Comparison of ENCODE assay signal across 8 cellular contexts in the genomic region with DNA sequence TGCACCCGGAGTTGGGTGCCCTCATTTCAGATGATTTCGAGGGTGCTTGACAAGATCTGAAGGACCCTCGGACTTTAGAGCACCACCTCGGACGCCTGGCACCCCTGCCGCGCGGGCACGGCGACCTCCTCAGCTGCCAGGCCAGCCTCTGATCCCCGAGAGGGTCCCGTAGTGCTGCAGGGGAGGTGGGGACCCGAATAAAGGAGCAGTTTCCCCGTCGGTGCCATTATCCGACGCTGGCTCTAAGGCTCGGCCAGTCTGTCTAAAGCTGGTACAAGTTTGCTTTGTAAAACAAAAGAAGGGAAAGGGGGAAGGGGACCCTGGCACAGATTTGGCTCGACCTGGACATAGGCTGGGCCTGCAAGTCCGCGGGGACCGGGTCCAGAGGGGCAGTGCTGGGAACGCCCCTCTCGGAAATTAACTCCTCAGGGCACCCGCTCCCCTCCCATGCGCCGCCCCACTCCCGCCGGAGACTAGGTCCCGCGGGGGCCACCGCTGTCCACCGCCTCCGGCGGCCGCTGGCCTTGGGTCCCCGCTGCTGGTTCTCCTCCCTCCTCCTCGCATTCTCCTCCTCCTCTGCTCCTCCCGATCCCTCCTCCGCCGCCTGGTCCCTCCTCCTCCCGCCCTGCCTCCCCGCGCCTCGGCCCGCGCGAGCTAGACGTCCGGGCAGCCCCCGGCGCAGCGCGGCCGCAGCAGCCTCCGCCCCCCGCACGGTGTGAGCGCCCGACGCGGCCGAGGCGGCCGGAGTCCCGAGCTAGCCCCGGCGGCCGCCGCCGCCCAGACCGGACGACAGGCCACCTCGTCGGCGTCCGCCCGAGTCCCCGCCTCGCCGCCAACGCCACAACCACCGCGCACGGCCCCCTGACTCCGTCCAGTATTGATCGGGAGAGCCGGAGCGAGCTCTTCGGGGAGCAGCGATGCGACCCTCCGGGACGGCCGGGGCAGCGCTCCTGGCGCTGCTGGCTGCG. TPM values are rescaled to one million over a fixed set of nuclear protein-coding genes. Genes with fewer than 3 reads are reported as not detected.
DNase-seq lines count a peak whose midpoint lies in the region; ATAC-seq and TF ChIP-seq lines count a peak whose summit lies in the region.

A gene (plus strand): TSS at position 657 of the 968 bp plus-strand sequence. CDS start 261 bp downstream, at position 918.

- intact Hi-C loops in heart left ventricle (cut with DNase I) = loop anchor here in 5 of 10 donors (1.0 to 10.0 kb wide), 10 partner anchors 54 to 236 kb away; no protein-coding TSS in a partner anchor
- intact Hi-C loops in ovary (cut with DNase I) = loop anchor here in 3 of 4 donors (1.0 to 10.0 kb wide), 3 partner anchors 111 to 236 kb away; no protein-coding TSS in a partner anchor

- H3K4me3 ChIP-seq in heart left ventricle (peak within 1 kb of the TSS; percentile 62 to 95 (median 84)), ovary (peak within 1 kb of the TSS; percentile 78)

- H3K9me3 ChIP-seq in heart left ventricle (peaks cover 0 to 4% (median 0%) of the 10 kb centered on the region in 12 donors), ovary (no peaks in the 10 kb centered on the region)

- ATAC-seq in HG03432 (IDR thresholded peaks at IDR 0.05; ENCODE audit: unreplicated experiment) (peak; percentile 50), heart left ventricle (peak; percentile 65 to 89 (median 84)), GM19328 (IDR thresholded peaks at IDR 0.05; ENCODE audit: unreplicated experiment) (no peak)

- TF ChIP-seq POLR2A in heart left ventricle (IDR thresholded peaks at IDR 0.05) = peak in 1 of 2 donors; percentile 79
- peak; percentile 86 for TF ChIP-seq POLR2A in ovary (IDR thresholded peaks at IDR 0.05)

- TF ChIP-seq EP300 in ovary (IDR thresholded peaks at IDR 0.05) = no peak

- no peaks in the 10 kb centered on the region for H3K36me3 ChIP-seq in heart left ventricle
- H3K36me3 ChIP-seq in ovary = no peaks in the 10 kb centered on the region

- H3K27me3 ChIP-seq in heart left ventricle (peaks cover 0 to 32% (median 14%) of the 10 kb centered on the region in 9 donors), ovary (no peaks in the 10 kb centered on the region)

- WGBS in heart left ventricle, 4 donors = 4 to 6% (median 5%) methylated on average over 53 to 98 of the region's 98 CpGs
- 2 to 5% (median 3%) methylated on average over 67 to 98 of the region's 98 CpGs for WGBS in ovary, 3 donors

- DNase-seq in C1 segment of cervical spinal cord (lab: John Stamatoyannopoulos, UW) (peak in 8 of 14 donors; percentile 15 to 68 (median 38)), amniotic stem cell (lab: John Stamatoyannopoulos, UW) (peak; percentile 63), heart left ventricle (peak; percentile 83 to 89 (median 85)), ovary (peak; percentile 83 to 88 (median 85)), SKM-1 (lab: John Stamatoyannopoulos, UW; ENCODE audit: unreplicated experiment) (no peak), NCI-H2107 (lab: John Stamatoyannopoulos, UW) (no peak)

- no peak for TF ChIP-seq CTCF in heart left ventricle (IDR thresholded peaks at IDR 0.05)
- no peak for TF ChIP-seq CTCF in ovary (IDR thresholded peaks at IDR 0.05)

- H3K4me1 ChIP-seq in heart left ventricle = peaks cover 0 to 22% (median 9%) of the 10 kb centered on the region in 12 donors
- peaks cover 4% of the 10 kb centered on the region for H3K4me1 ChIP-seq in ovary (ENCODE audit: insufficient read depth)

- H3K27ac ChIP-seq in heart left ventricle (peak within 1 kb of the TSS; percentile 61 to 97 (median 94)), ovary (peak within 1 kb of the TSS; percentile 84 to 88)

RNA-seq across cellular contexts. Expression of the gene that starts here (rescaled TPM):
- total RNA-seq in heart left ventricle (10 to 100 TPM in 3 of 9 donors, 1 to 10 TPM in 6; 4.6 to 29.6 (median 8.7) TPM), ovary (10 to 100 TPM; 26.3 to 54.6 (median 45.4) TPM)
- polyA plus RNA-seq in heart left ventricle (1 to 10 TPM; 2.3 to 2.8 TPM), ovary (10 to 100 TPM; 13.0 to 31.5 TPM)

Comparison
In these comparisons a context has a peak if more than half of its experiments do, and no peak if none do; other contexts are left out.
1. DNase-seq: peak in C1 segment of cervical spinal cord (8 of 14), amniotic stem cell (single experiment), heart left ventricle (5 of 5) and ovary (5 of 5); none in SKM-1 (single experiment) and NCI-H2107 (single experiment).